Comparison of ENCODE assay signal across 9 cellular contexts in genomic region chr5:138975098-138975847, GRCh38.
DNase-seq lines count a peak whose midpoint lies in the region; ATAC-seq and TF ChIP-seq lines count a peak whose summit lies in the region.
"Had no signal": no experiment of that assay in that cellular context is flagged by ENCODE, and none has a peak within 500 bp of the region (broad histone marks: within the 10 kb centered on the region; RNA-seq: fewer than 3 reads in every experiment).

No MANE protein-coding gene starts in this region.

- peak; percentile 34 for DNase-seq in AG09309 (ENCODE audit: low read depth)
- peak; percentile 94 for DNase-seq in NCI-H2196 treated with DMSO at 0.1 percent for 48 hours (lab: John Stamatoyannopoulos, UW; ENCODE audit: unreplicated experiment)
- DNase-seq in fibroblast of gingiva (ENCODE audit: low read depth), result peak; percentile 59
- DNase-seq in non-pigmented ciliary epithelial cell (ENCODE audit: low read depth), result peak; percentile 72
- no peak for DNase-seq in dedifferentiated amniotic fluid mesenchymal stem cell (ENCODE audit: extremely low spot score)
- DNase-seq in GM19238 (ENCODE audit: insufficient read length, low spot score), result no peak
- DNase-seq: DMS79 treated with DMSO at 0.1 percent for 48 hours had no signal

- no peak overlapping the region for H3K4me3 ChIP-seq in AG09309 (ENCODE audit: control insufficient read depth, low read depth, low read length)

- no peak for TF ChIP-seq CTCF in AG09309 (IDR thresholded peaks at IDR 0.05; ENCODE audit: control insufficient read depth, insufficient read depth, low read depth, low read length, missing control alignments)

- ATAC-seq in GM18909 (IDR thresholded peaks at IDR 0.05; ENCODE audit: poor library complexity, unreplicated experiment), result no peak
- no peak for ATAC-seq in HG03460 (IDR thresholded peaks at IDR 0.05; ENCODE audit: unreplicated experiment)

Comparison
In these comparisons a context has a peak if more than half of its experiments do, and no peak if none do; other contexts are left out.
1. DNase-seq: peak in AG09309 (single experiment), NCI-H2196 treated with DMSO at 0.1 percent for 48 hours (single experiment), fibroblast of gingiva (single experiment) and non-pigmented ciliary epithelial cell (single experiment); none in dedifferentiated amniotic fluid mesenchymal stem cell (single experiment) and GM19238 (single experiment).